ENCODE assay signal across 11 cellular contexts in the genomic region with DNA sequence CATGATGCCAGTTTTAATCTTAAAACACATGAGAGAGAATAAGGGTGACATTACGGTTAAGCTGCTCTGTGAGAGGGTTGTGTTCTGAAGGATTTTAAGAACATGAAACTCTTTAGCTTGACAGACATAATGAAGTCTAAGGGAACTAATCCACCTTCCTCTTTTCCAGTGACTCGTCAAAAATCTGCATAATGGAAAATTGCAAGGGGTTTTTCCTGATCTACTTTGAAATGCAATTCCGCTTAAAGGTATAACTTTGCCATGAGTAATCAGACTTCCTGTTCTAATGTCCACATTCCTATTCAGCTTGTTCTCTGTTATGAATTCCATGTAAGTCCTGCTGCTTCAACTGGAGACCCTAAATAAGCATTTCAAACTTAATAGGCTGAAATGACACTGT. TPM values are rescaled to one million over a fixed set of nuclear protein-coding genes. Genes with fewer than 3 reads are reported as not detected.
DNase-seq lines count a peak whose midpoint lies in the region; ATAC-seq and TF ChIP-seq lines count a peak whose summit lies in the region.
"Had no signal": no experiment of that assay in that cellular context is flagged by ENCODE, and none has a peak within 500 bp of the region (broad histone marks: within the 10 kb centered on the region; RNA-seq: fewer than 3 reads in every experiment).

ZNF705A (plus strand) TSS at position 171 of the 400 bp plus-strand sequence. CDS start 15,611 bp downstream, outside the sequence.

- no peaks in the 10 kb centered on the region for H3K79me2 ChIP-seq in SK-N-SH (ENCODE audit: insufficient read depth)
- H3K79me2 ChIP-seq: parathyroid adenoma had no signal

- H3K36me3 Mint-ChIP-seq in CD4-positive, alpha-beta T cell (ENCODE audit: low read depth), result no peaks in the 10 kb centered on the region

- 0 out of 4 replicates have a peak, but pooled peaks of 1 of the 2 experiments have one; percentile 17 for TF ChIP-seq EP300 in SK-N-SH (IDR thresholded peaks at IDR 0.05; ENCODE audit: borderline replicate concordance in 1 of 2, low read depth in 1 of 2, low read length in 1 of 2)

- peaks cover 31% of the 10 kb centered on the region for H3K4me1 Mint-ChIP-seq in CD4-positive, alpha-beta T cell (ENCODE audit: low read depth)

- H3K27ac ChIP-seq in SK-N-SH (ENCODE audit: low read depth in 2 of 2, low read length in 1 of 2), result peak within 1 kb of the TSS; percentile 62 to 81; a peak in 3 of 4 replicates
- no peak within 1 kb of the TSS for H3K27ac ChIP-seq in CD4-positive, alpha-beta T cell (ENCODE audit: low read depth, low read length)
- H3K27ac ChIP-seq: parathyroid adenoma had no signal

- H3F3A ChIP-seq in SK-N-SH (replicated peaks; ENCODE audit: insufficient read depth), result peaks cover 33% of the 10 kb centered on the region

- POLR2A ChIA-PET in SK-N-SH (lab: Yijun Ruan, JAX), result interaction anchor here (0.6 kb wide), 1 partner anchor 10 kb away, joined by 3 read pairs; no protein-coding TSS in a partner anchor
- POLR2A ChIA-PET in CD4-positive, alpha-beta T cell (lab: Charles Lee), result no interaction called here

- H3K36me3 ChIP-seq in SK-N-SH (replicated peaks in 1 of 2; ENCODE audit: control insufficient read depth in 1 of 2, insufficient read depth in 2 of 2, low read length in 1 of 2) (no peaks in the 10 kb centered on the region), skeletal muscle satellite cell (ENCODE audit: insufficient read depth, low read length) (no peaks in the 10 kb centered on the region)

- no peaks in the 10 kb centered on the region for H3K27me3 ChIP-seq in SK-N-SH (ENCODE audit: insufficient read depth)
- no peaks in the 10 kb centered on the region for H3K27me3 ChIP-seq in skeletal muscle satellite cell (ENCODE audit: control insufficient read depth, insufficient read depth, low read length)
- H3K27me3 ChIP-seq in CD4-positive, alpha-beta T cell (ENCODE audit: control insufficient read depth, insufficient read depth, low read length), result no peaks in the 10 kb centered on the region

- no peaks in the 10 kb centered on the region for H3K9me2 ChIP-seq in SK-N-SH

- H3K9me3 ChIP-seq in SK-N-SH, result no peaks in the 10 kb centered on the region
- H3K9me3 ChIP-seq in skeletal muscle satellite cell (replicated peaks; ENCODE audit: low read length), result no peaks in the 10 kb centered on the region
- H3K9me3 ChIP-seq in CD4-positive, alpha-beta T cell (ENCODE audit: control insufficient read depth, low read length), result no peaks in the 10 kb centered on the region

- H3K4me2 ChIP-seq in SK-N-SH, result peak within 1 kb of the TSS; percentile 45; the same call in 1 of the 2 replicates
- peak within 1 kb of the TSS; percentile 66 for H3K4me2 ChIP-seq in skeletal muscle satellite cell (ENCODE audit: low read length)

- H3K27me3 Mint-ChIP-seq in CD4-positive, alpha-beta T cell, result peaks cover 9% of the 10 kb centered on the region

- H3K27ac Mint-ChIP-seq in CD4-positive, alpha-beta T cell, result no peak within 1 kb of the TSS
- H3K27ac Mint-ChIP-seq: activated CD4-positive, alpha-beta T cell treated with anti-CD3 and anti-CD28 coated beads, Interleukin-2, amount 10 ng/mL, durations not matched to agents 24 days and 14 days had no signal

- no peaks in the 10 kb centered on the region for H4K20me1 ChIP-seq in SK-N-SH (ENCODE audit: insufficient read depth)

- no peak for TF ChIP-seq RAD21 in SK-N-SH (IDR thresholded peaks at IDR 0.05; ENCODE audit: low read length)

- H2AFZ ChIP-seq in SK-N-SH (ENCODE audit: low read depth), result peak within 1 kb of the TSS; percentile 74
- H2AFZ ChIP-seq: parathyroid adenoma had no signal

- no peak for ATAC-seq in CD4-positive, alpha-beta T cell (ENCODE audit: poor library complexity)

- H3K4me1 ChIP-seq in SK-N-SH (ENCODE audit: control insufficient read depth in 1 of 2, insufficient read depth in 2 of 2, low read depth in 1 of 2, low read length in 1 of 2), result peaks cover 0 to 30% of the 10 kb centered on the region in 2 experiments; a peak in 1 of 4 replicates
- H3K4me1 ChIP-seq in skeletal muscle satellite cell (ENCODE audit: control insufficient read depth, insufficient read depth, low read length), result peaks cover 22% of the 10 kb centered on the region
- H3K4me1 ChIP-seq: parathyroid adenoma had no signal

- H3K4me3 Mint-ChIP-seq in CD4-positive, alpha-beta T cell, result no peak within 1 kb of the TSS
- H3K4me3 Mint-ChIP-seq: activated CD4-positive, alpha-beta T cell treated with anti-CD3 and anti-CD28 coated beads, Interleukin-2, amount 10 ng/mL, durations not matched to agents 24 days and 14 days had no signal

- CTCF ChIA-PET in SK-N-SH (lab: Yijun Ruan, JAX), result interaction anchor here (1.0 kb wide), 1 partner anchor 78 kb away, joined by 3 read pairs; no protein-coding TSS in a partner anchor
- CTCF ChIA-PET in CD4-positive, alpha-beta T cell (lab: Charles Lee), result no interaction called here

- H3K9ac ChIP-seq in SK-N-SH (peak within 1 kb of the TSS; percentile 20; the same call in 1 of the 2 replicates), skeletal muscle satellite cell (ENCODE audit: low read depth, low read length) (peak within 1 kb of the TSS; percentile 67)
- H3K9ac ChIP-seq: parathyroid adenoma had no signal

- no peak for TF ChIP-seq CTCF in HFF-Myc (IDR thresholded peaks at IDR 0.05; ENCODE audit: low read depth, low read length, missing control alignments)
- TF ChIP-seq CTCF in SK-N-SH (IDR thresholded peaks at IDR 0.05), result no peak
- TF ChIP-seq CTCF in fibroblast of pulmonary artery (IDR thresholded peaks at IDR 0.05; ENCODE audit: low read length, missing control alignments), result no peak
- no peak for TF ChIP-seq CTCF in CD4-positive, alpha-beta T cell (IDR thresholded peaks at IDR 0.05)

- no peaks in the 10 kb centered on the region for H3K9me3 Mint-ChIP-seq in CD4-positive, alpha-beta T cell

- WGBS in SK-N-SH (ENCODE audit: low lambda C conversion rate), result 17% methylated on average over 3 of the region's 3 CpGs

- intact Hi-C loops in CD4-positive, alpha-beta T cell (cut with DNase I, micrococcal nuclease), result no loop called here

- no peak within 1 kb of the TSS for H3K4me3 ChIP-seq in HFF-Myc (replicated peaks; ENCODE audit: low read depth, low read length)
- no peak within 1 kb of the TSS; a peak in 1 of 4 replicates for H3K4me3 ChIP-seq in SK-N-SH (ENCODE audit: low read depth in 2 of 2, low read length in 1 of 2)
- H3K4me3 ChIP-seq in fibroblast of pulmonary artery (replicated peaks; ENCODE audit: low read depth, low read length), result no peak within 1 kb of the TSS
- H3K4me3 ChIP-seq in skeletal muscle satellite cell (ENCODE audit: low read length), result peak within 1 kb of the TSS; percentile 16

- DNase-seq in HFF-Myc (ENCODE audit: extremely low read depth, low read depth), result peak; percentile 40
- DNase-seq in SK-N-SH, result no peak
- DNase-seq in fibroblast of pulmonary artery (ENCODE audit: low read depth), result peak; percentile 78
- DNase-seq in CD4-positive, alpha-beta T cell, result no peak
- DNase-seq in stimulated activated naive CD4-positive, alpha-beta T cell treated with Interleukin-2 at 50 U/mL for 16 hours (lab: John Stamatoyannopoulos, UW), result no peak
- no peak for DNase-seq in stimulated activated CD4-positive, alpha-beta T cell treated with anti-CD3 and anti-CD28 coated beads, Interleukin-15, amount 100 ng/mL, for 24 hours
- no peak for DNase-seq in DMS 273 (lab: John Stamatoyannopoulos, UW; ENCODE audit: unreplicated experiment)
- DNase-seq: activated CD4-positive, alpha-beta T cell treated with anti-CD3 and anti-CD28 coated beads, Interleukin-2, amount 10 ng/mL, durations not matched to agents 24 days and 14 days; NCI-H524 had no signal

TF ChIP-seq in SK-N-SH, 30 proteins besides CTCF, POLR2A, EP300 and RAD21:
- TF ChIP-seq RFX5 (IDR thresholded peaks at IDR 0.05; ENCODE audit: low read length) (no peak), POLR2AphosphoS5 (IDR thresholded peaks at IDR 0.05; ENCODE audit: low read depth, low read length) (peak; percentile 25; the same call in 1 of the 2 replicates), GATA2 (CRISPR knock-in tag; IDR thresholded peaks at IDR 0.05) (no peak), TCF12 (IDR thresholded peaks at IDR 0.05) (peak; percentile 57), JUND (IDR thresholded peaks at IDR 0.05) (peak; percentile 60), ELF1 (IDR thresholded peaks at IDR 0.05) (0 out of 2 replicates have a peak, but pooled peaks have one; percentile 11), FOSL2 (IDR thresholded peaks at IDR 0.05; ENCODE audit: borderline replicate concordance, low read depth) (peak; percentile 35; the same call in 1 of the 2 replicates)
- TF ChIP-seq, protein P1, sequence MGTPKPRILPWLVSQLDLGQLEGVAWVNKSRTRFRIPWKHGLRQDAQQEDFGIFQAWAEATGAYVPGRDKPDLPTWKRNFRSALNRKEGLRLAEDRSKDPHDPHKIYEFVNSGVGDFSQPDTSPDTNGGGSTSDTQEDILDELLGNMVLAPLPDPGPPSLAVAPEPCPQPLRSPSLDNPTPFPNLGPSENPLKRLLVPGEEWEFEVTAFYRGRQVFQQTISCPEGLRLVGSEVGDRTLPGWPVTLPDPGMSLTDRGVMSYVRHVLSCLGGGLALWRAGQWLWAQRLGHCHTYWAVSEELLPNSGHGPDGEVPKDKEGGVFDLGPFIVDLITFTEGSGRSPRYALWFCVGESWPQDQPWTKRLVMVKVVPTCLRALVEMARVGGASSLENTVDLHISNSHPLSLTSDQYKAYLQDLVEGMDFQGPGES (IDR thresholded peaks at IDR 0.05; ENCODE audit: low read depth, low read length), result no peak
- TF ChIP-seq, protein P2, sequence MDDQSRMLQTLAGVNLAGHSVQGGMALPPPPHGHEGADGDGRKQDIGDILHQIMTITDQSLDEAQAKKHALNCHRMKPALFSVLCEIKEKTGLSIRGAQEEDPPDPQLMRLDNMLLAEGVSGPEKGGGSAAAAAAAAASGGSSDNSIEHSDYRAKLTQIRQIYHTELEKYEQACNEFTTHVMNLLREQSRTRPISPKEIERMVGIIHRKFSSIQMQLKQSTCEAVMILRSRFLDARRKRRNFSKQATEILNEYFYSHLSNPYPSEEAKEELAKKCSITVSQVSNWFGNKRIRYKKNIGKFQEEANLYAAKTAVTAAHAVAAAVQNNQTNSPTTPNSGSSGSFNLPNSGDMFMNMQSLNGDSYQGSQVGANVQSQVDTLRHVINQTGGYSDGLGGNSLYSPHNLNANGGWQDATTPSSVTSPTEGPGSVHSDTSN (IDR thresholded peaks at IDR 0.05), result peak; percentile 38; the same call in 1 of the 2 replicates
- TF ChIP-seq, protein P3, sequence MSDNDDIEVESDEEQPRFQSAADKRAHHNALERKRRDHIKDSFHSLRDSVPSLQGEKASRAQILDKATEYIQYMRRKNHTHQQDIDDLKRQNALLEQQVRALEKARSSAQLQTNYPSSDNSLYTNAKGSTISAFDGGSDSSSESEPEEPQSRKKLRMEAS (IDR thresholded peaks at IDR 0.05; ENCODE audit: low read depth), result peak; percentile 36; the same call in 1 of the 2 replicates

RNA-seq across cellular contexts. Expression of gene ZNF705A, which starts in this region (rescaled TPM):
- polyA plus RNA-seq in SK-N-SH (2012; rRNA removed), result not detected in 2 replicates
- polyA plus RNA-seq in SK-N-SH (2012; cell fraction: cytosol; rRNA removed), result not detected in 2 replicates
- polyA plus RNA-seq in SK-N-SH (2012; cell fraction: nucleus; rRNA removed), result 0.04 TPM in 1 of 2 replicates, not detected in the other
- total RNA-seq in skeletal muscle satellite cell (2012; rRNA removed), result not detected in 2 replicates
- total RNA-seq in CD4-positive, alpha-beta T cell, result under 1 TPM in 1 of 2 experiments, not detected in 1; 0.08 TPM
- total RNA-seq: activated CD4-positive, alpha-beta T cell treated with anti-CD3 and anti-CD28 coated beads, Interleukin-2, amount 10 ng/mL, durations not matched to agents 24 days and 14 days had no signal

Comparison
In these comparisons a context has a peak if more than half of its experiments do, and no peak if none do; other contexts are left out.
1. DNase-seq: peak in HFF-Myc (single experiment) and fibroblast of pulmonary artery (single experiment); none in SK-N-SH (single experiment), CD4-positive, alpha-beta T cell (0 of 10), stimulated activated naive CD4-positive, alpha-beta T cell treated with Interleukin-2 at 50 U/mL for 16 hours (single experiment), stimulated activated CD4-positive, alpha-beta T cell treated with anti-CD3 and anti-CD28 coated beads, Interleukin-15, amount 100 ng/mL, for 24 hours (single experiment) and DMS 273 (single experiment).